In the genomic region with DNA sequence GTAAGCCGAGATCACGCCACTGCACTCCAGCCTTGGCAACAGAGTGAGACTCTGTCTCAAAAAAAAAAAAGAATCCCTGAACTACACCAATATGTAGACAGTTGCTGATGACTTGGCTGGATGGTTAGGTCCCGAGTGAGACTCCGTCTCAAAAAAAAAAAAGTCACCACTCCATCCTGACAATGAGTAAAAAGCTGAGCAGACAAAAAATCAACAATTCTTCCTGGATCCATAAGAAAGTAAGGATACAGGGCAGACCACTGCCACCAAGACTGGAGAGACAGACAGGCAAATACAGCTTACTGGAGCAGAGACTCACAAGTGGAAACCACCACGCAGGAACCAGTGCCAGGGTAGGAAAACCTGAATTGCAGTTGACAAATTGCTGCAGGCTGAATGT, we compare ENCODE assay signal across 22 cellular contexts.
"Had no signal": no experiment of that assay in that cellular context is flagged by ENCODE, and none has a peak within 500 bp of the region (broad histone marks: within the 10 kb centered on the region; RNA-seq: fewer than 3 reads in every experiment).

No MANE protein-coding gene starts in this region.

- FAIRE-seq: colon, endothelial cell of umbilical vein, frontal cortex, islet of Langerhans, keratinocyte had no signal

- H3K4me1 ChIP-seq: esophagus muscularis mucosa, foreskin keratinocyte, gastroesophageal sphincter, heart right ventricle, left lung, lower lobe of right lung had no signal

- ATAC-seq: foreskin keratinocyte, gastroesophageal sphincter, heart right ventricle, left cardiac atrium, left lung, left ventricle myocardium superior, lower lobe of right lung, mucosa of descending colon had no signal

- H3K36me3 ChIP-seq: esophagus muscularis mucosa, gastroesophageal sphincter, heart right ventricle, left lung, lower lobe of right lung had no signal

- H3K27ac ChIP-seq: coronary artery, dorsolateral prefrontal cortex, esophagus muscularis mucosa, foreskin keratinocyte, gastroesophageal sphincter, heart right ventricle, left lung, lower lobe of right lung had no signal

- H3K27me3 ChIP-seq: foreskin keratinocyte had no signal

- H3K4me3 ChIP-seq: coronary artery, dorsolateral prefrontal cortex, esophagus muscularis mucosa, gastroesophageal sphincter, heart right ventricle, left lung, lower lobe of right lung, mucosa of descending colon had no signal

- H3K9me3 ChIP-seq: esophagus muscularis mucosa, gastroesophageal sphincter, heart right ventricle, lower lobe of right lung, mucosa of descending colon had no signal

- DNase-seq: dermis blood vessel endothelial cell; dorsolateral prefrontal cortex; effector CD4-positive, alpha-beta T cell; effector memory CD4-positive, alpha-beta T cell; foreskin keratinocyte; heart right ventricle; hippocampal formation; left cardiac atrium; left lung; left ventricle myocardium superior; lower lobe of right lung; mesenchymal stem cell; mucosa of descending colon; naive B cell had no signal
